ENCODE assay signal across 8 cellular contexts in genomic region chr1:229661022-229661877, GRCh38. TPM values are rescaled to one million over a fixed set of nuclear protein-coding genes. Genes with fewer than 3 reads are reported as not detected.
DNase-seq lines count a peak whose midpoint lies in the region; ATAC-seq and TF ChIP-seq lines count a peak whose summit lies in the region.

No MANE protein-coding gene starts in this region.

- no peaks in the 10 kb centered on the region for H4K20me1 ChIP-seq in smooth muscle cell (ENCODE audit: low read depth)

- 60% methylated on average over 19 of the region's 19 CpGs for WGBS in smooth muscle cell (ENCODE audit: low lambda C conversion rate)

- ATAC-seq in GM19324 (IDR thresholded peaks at IDR 0.05; ENCODE audit: low FRiP score, unreplicated experiment): no peak

- no peaks in the 10 kb centered on the region for H3K79me2 ChIP-seq in smooth muscle cell (ENCODE audit: low read depth)

- H3K27me3 ChIP-seq in HAP-1 (ENCODE audit: low read depth) (no peaks in the 10 kb centered on the region), smooth muscle cell (ENCODE audit: low read depth) (no peaks in the 10 kb centered on the region)

- no peak overlapping the region for H3K4me2 ChIP-seq in smooth muscle cell

- peak; percentile 68 for DNase-seq in EH (ENCODE audit: low read depth)
- peak; percentile 53 to 85 for DNase-seq in HAP-1 (ENCODE audit: low spot score in 2 of 2)
- DNase-seq in NCI-H1436 treated with DMSO at 0.1 percent for 48 hours (lab: John Stamatoyannopoulos, UW): peak; percentile 60
- DNase-seq in T-helper 2 cell: peak; percentile 21 to 60 (median 53)
- peak in 57 of 58 donors; percentile 13 to 87 (median 69) for DNase-seq in anterior cingulate cortex (lab: John Stamatoyannopoulos, UW)
- peak; percentile 61 to 78 for DNase-seq in hippocampal formation (lab: John Stamatoyannopoulos, UW)
- DNase-seq in smooth muscle cell (lab: John Stamatoyannopoulos, UW; ENCODE audit: unreplicated experiment): peak; percentile 14

- H3K36me3 ChIP-seq in HAP-1 (replicated peaks): peaks cover 34% of the 10 kb centered on the region
- no peaks in the 10 kb centered on the region for H3K36me3 ChIP-seq in smooth muscle cell (ENCODE audit: low read depth)

- peak; percentile 90 for TF ChIP-seq CTCF in smooth muscle cell (IDR thresholded peaks at IDR 0.05; ENCODE audit: borderline replicate concordance, insufficient read depth, poor library complexity, severe bottlenecking)

- H3K4me1 ChIP-seq in HAP-1: no peaks in the 10 kb centered on the region
- no peaks in the 10 kb centered on the region for H3K4me1 ChIP-seq in smooth muscle cell (ENCODE audit: low read depth)

- H3K9me3 ChIP-seq in HAP-1 (no peaks in the 10 kb centered on the region), smooth muscle cell (replicated peaks; ENCODE audit: low read depth) (no peaks in the 10 kb centered on the region)

- H3K27ac ChIP-seq in smooth muscle cell (ENCODE audit: low read depth): no peak overlapping the region

- in situ Hi-C loops in HAP-1 (cut with MboI; ENCODE audit: low sequenced_read_pairs): loop anchor here (25.0 kb wide), 1 partner anchor 651 kb away; no protein-coding TSS in a partner anchor

- H3F3A ChIP-seq in smooth muscle cell (ENCODE audit: low read depth): peaks cover 4% of the 10 kb centered on the region

- H2AFZ ChIP-seq in smooth muscle cell (ENCODE audit: low read depth): no peak overlapping the region

- no peak overlapping the region for H3K9ac ChIP-seq in smooth muscle cell (ENCODE audit: low read depth)

- H3K4me3 ChIP-seq in HAP-1: no peak overlapping the region
- no peak overlapping the region for H3K4me3 ChIP-seq in smooth muscle cell

RNA-seq across cellular contexts. Expression of gene URB2, which starts 35.2 kb away (rescaled TPM):
- 3.0 and 4.2 TPM in 2 replicates for total RNA-seq in smooth muscle cell
- 1.9 and 2.8 TPM in 2 replicates for polyA plus RNA-seq in smooth muscle cell

RNA-seq across cellular contexts. Expression of gene TAF5L, which starts 35.3 kb away (rescaled TPM):
- total RNA-seq in smooth muscle cell: 11.3 and 13.4 TPM in 2 replicates
- polyA plus RNA-seq in smooth muscle cell: 3.3 and 4.4 TPM in 2 replicates

Comparison
In these comparisons a context has a peak if more than half of its experiments do, and no peak if none do; other contexts are left out.
1. DNase-seq: peak in every context shown above with its lines; median percentile 70 in hippocampal formation; 69 in HAP-1; 69 in anterior cingulate cortex; 68 in EH; 60 in NCI-H1436 treated with DMSO at 0.1 percent for 48 hours; 53 in T-helper 2 cell; 14 in smooth muscle cell.